In genomic region chr1:109620396-109620817, GRCh38 we compare ENCODE assay signal across 8 cellular contexts. TPM values are rescaled to one million over a fixed set of nuclear protein-coding genes. Genes with fewer than 3 reads are reported as not detected.
DNase-seq lines count a peak whose midpoint lies in the region; ATAC-seq and TF ChIP-seq lines count a peak whose summit lies in the region.

No MANE protein-coding gene starts in this region.

- H3K9me3 Mint-ChIP-seq in activated CD8-positive, alpha-beta T cell treated with anti-CD3 and anti-CD28 coated beads, Interleukin-2, amount 10 ng/mL, durations not matched to agents 7 days and 5 days (ENCODE audit: insufficient read depth) = no peaks in the 10 kb centered on the region
- H3K9me3 Mint-ChIP-seq in osteocyte (ENCODE audit: unreplicated experiment) = no peaks in the 10 kb centered on the region

- peak overlapping the region; percentile 95 for H3K4me3 Mint-ChIP-seq in activated CD8-positive, alpha-beta T cell treated with anti-CD3 and anti-CD28 coated beads, Interleukin-2, amount 10 ng/mL, durations not matched to agents 7 days and 5 days
- H3K4me3 Mint-ChIP-seq in osteocyte (ENCODE audit: unreplicated experiment) = peak overlapping the region; percentile 95

- H3K27ac Mint-ChIP-seq in activated CD8-positive, alpha-beta T cell treated with anti-CD3 and anti-CD28 coated beads, Interleukin-2, amount 10 ng/mL, durations not matched to agents 7 days and 5 days = peak overlapping the region; percentile 96
- H3K27ac Mint-ChIP-seq in osteocyte (ENCODE audit: unreplicated experiment) = peak overlapping the region; percentile 97

- no peak for TF ChIP-seq CTCF in DND-41 (IDR thresholded peaks at IDR 0.05; ENCODE audit: borderline replicate concordance, extremely low read depth, low read length, poor library complexity, severe bottlenecking)
- no peak for TF ChIP-seq CTCF in osteocyte (IDR thresholded peaks at IDR 0.05)

- CTCF ChIA-PET in activated CD8-positive, alpha-beta T cell treated with anti-CD3 and anti-CD28 coated beads, Interleukin-2, amount 10 ng/mL, durations not matched to agents 7 days and 5 days (lab: Charles Lee) = interaction anchor here (0.9 to 5.1 kb wide), 10 partner anchors 10 to 364 kb away, joined by 3 to 34 read pairs (median 7); partner anchors contain the start of genes AHCYL1, CYB561D1 and GNAI3

- no peaks in the 10 kb centered on the region for H3K9me3 ChIP-seq in DND-41 (ENCODE audit: insufficient read depth, low read length, severe bottlenecking)

- ATAC-seq in DND-41 (ENCODE audit: insufficient read depth, low read depth) (peak; percentile 2; the same call in 2 of the 3 replicates), HG03432 (IDR thresholded peaks at IDR 0.05; ENCODE audit: unreplicated experiment) (peak; percentile 0), HG03571 (IDR thresholded peaks at IDR 0.05; ENCODE audit: unreplicated experiment) (no peak), HG03039 (IDR thresholded peaks at IDR 0.05; ENCODE audit: unreplicated experiment) (no peak), HG03469 (IDR thresholded peaks at IDR 0.05; ENCODE audit: unreplicated experiment) (no peak)
- no peak for ATAC-seq in activated CD8-positive, alpha-beta T cell treated with anti-CD3 and anti-CD28 coated beads, Interleukin-2, amount 10 ng/mL, durations not matched to agents 7 days and 5 days

- H3K9ac ChIP-seq in DND-41 (ENCODE audit: low read depth, low read length) = peak overlapping the region; percentile 65

- H2AFZ ChIP-seq in DND-41 (ENCODE audit: low read depth, low read length) = peak overlapping the region; percentile 81

- H3K79me2 ChIP-seq in DND-41 (ENCODE audit: insufficient read depth, low read length) = peaks cover 44% of the 10 kb centered on the region

- DNase-seq in DND-41 (peak; percentile 24), globus pallidus (ENCODE audit: low spot score) (peak; percentile 41), osteocyte (ENCODE audit: extremely low spot score, unreplicated experiment) (peak; percentile 85)
- DNase-seq in activated CD8-positive, alpha-beta T cell treated with anti-CD3 and anti-CD28 coated beads, Interleukin-2, amount 10 ng/mL, durations not matched to agents 7 days and 5 days = no peak

- peaks cover 41% of the 10 kb centered on the region for H3K4me1 ChIP-seq in DND-41 (ENCODE audit: insufficient read depth, low read length)

- H3K36me3 ChIP-seq in DND-41 (ENCODE audit: insufficient read depth, low read length) = no peaks in the 10 kb centered on the region

- peaks cover 16% of the 10 kb centered on the region; the same call in 1 of the 2 replicates for H4K20me1 ChIP-seq in DND-41 (ENCODE audit: insufficient read depth, low read length)

- H3K36me3 Mint-ChIP-seq in activated CD8-positive, alpha-beta T cell treated with anti-CD3 and anti-CD28 coated beads, Interleukin-2, amount 10 ng/mL, durations not matched to agents 7 days and 5 days (ENCODE audit: low read depth) = peaks cover 12% of the 10 kb centered on the region
- H3K36me3 Mint-ChIP-seq in osteocyte (ENCODE audit: unreplicated experiment) = no peaks in the 10 kb centered on the region

- peak overlapping the region; percentile 70 for H3K27ac ChIP-seq in DND-41 (ENCODE audit: low read length)

- peak overlapping the region; percentile 87 for H3K4me2 ChIP-seq in DND-41 (ENCODE audit: insufficient read depth, low read length)

- peak overlapping the region; percentile 68 to 75 for H3K4me3 ChIP-seq in DND-41 (ENCODE audit: low read depth in 1 of 2, low read length in 2 of 2)

- H3K4me1 Mint-ChIP-seq in activated CD8-positive, alpha-beta T cell treated with anti-CD3 and anti-CD28 coated beads, Interleukin-2, amount 10 ng/mL, durations not matched to agents 7 days and 5 days (ENCODE audit: low read depth) = peaks cover 74% of the 10 kb centered on the region
- H3K4me1 Mint-ChIP-seq in osteocyte (ENCODE audit: unreplicated experiment) = peaks cover 47% of the 10 kb centered on the region

- H3K27me3 Mint-ChIP-seq in activated CD8-positive, alpha-beta T cell treated with anti-CD3 and anti-CD28 coated beads, Interleukin-2, amount 10 ng/mL, durations not matched to agents 7 days and 5 days (ENCODE audit: low read depth) = no peaks in the 10 kb centered on the region
- H3K27me3 Mint-ChIP-seq in osteocyte (ENCODE audit: unreplicated experiment) = no peaks in the 10 kb centered on the region

- no peaks in the 10 kb centered on the region for H3K27me3 ChIP-seq in DND-41 (ENCODE audit: insufficient read depth, low read length, poor library complexity)

- POLR2A ChIA-PET in activated CD8-positive, alpha-beta T cell treated with anti-CD3 and anti-CD28 coated beads, Interleukin-2, amount 10 ng/mL, durations not matched to agents 7 days and 5 days (lab: Charles Lee) = interaction anchor here (0.7 to 3.9 kb wide), 7 partner anchors 9 to 364 kb away, joined by 3 to 52 read pairs (median 4); partner anchors contain the start of genes AHCYL1 and GNAI3

RNA-seq across cellular contexts. Expression of gene AMPD2, which starts 0.8 kb away (rescaled TPM):
- 100 to 1,000 TPM; 123 to 133 TPM for total RNA-seq in activated CD8-positive, alpha-beta T cell treated with anti-CD3 and anti-CD28 coated beads, Interleukin-2, amount 10 ng/mL, durations not matched to agents 7 days and 5 days
- total RNA-seq in osteocyte = 59.4 and 64.0 TPM in 2 replicates

RNA-seq across cellular contexts. Expression of gene GNAT2, which starts 1.0 kb away (rescaled TPM):
- not detected for total RNA-seq in activated CD8-positive, alpha-beta T cell treated with anti-CD3 and anti-CD28 coated beads, Interleukin-2, amount 10 ng/mL, durations not matched to agents 7 days and 5 days
- total RNA-seq in osteocyte = not detected in 2 replicates

RNA-seq across cellular contexts. Expression of gene GSTM4, which starts 35.5 kb away (rescaled TPM):
- total RNA-seq in activated CD8-positive, alpha-beta T cell treated with anti-CD3 and anti-CD28 coated beads, Interleukin-2, amount 10 ng/mL, durations not matched to agents 7 days and 5 days = 10 to 100 TPM; 17.0 to 18.5 TPM
- 24.3 and 25.1 TPM in 2 replicates for total RNA-seq in osteocyte

RNA-seq across cellular contexts. Expression of gene GSTM2, which starts 47.5 kb away (rescaled TPM):
- 10 to 100 TPM; 18.2 to 19.3 TPM for total RNA-seq in activated CD8-positive, alpha-beta T cell treated with anti-CD3 and anti-CD28 coated beads, Interleukin-2, amount 10 ng/mL, durations not matched to agents 7 days and 5 days
- total RNA-seq in osteocyte = 38.6 and 39.0 TPM in 2 replicates

Comparison
In these comparisons a context has a peak if more than half of its experiments do, and no peak if none do; other contexts are left out.
1. ATAC-seq: peak in DND-41 (single experiment) and HG03432 (single experiment); none in activated CD8-positive, alpha-beta T cell treated with anti-CD3 and anti-CD28 coated beads, Interleukin-2, amount 10 ng/mL, durations not matched to agents 7 days and 5 days (single experiment), HG03571 (single experiment), HG03039 (single experiment) and HG03469 (single experiment).